In genomic region chr9:127129073-127129717, GRCh38 we compare ENCODE assay signal across 21 cellular contexts. TPM values are rescaled to one million over a fixed set of nuclear protein-coding genes. Genes with fewer than 3 reads are reported as not detected.
DNase-seq lines count a peak whose midpoint lies in the region; ATAC-seq and TF ChIP-seq lines count a peak whose summit lies in the region.
"Had no signal": no experiment of that assay in that cellular context is flagged by ENCODE, and none has a peak within 500 bp of the region (broad histone marks: within the 10 kb centered on the region; RNA-seq: fewer than 3 reads in every experiment).

No MANE protein-coding gene starts in this region.

- H3K4me1 Mint-ChIP-seq in T-cell (no peaks in the 10 kb centered on the region), mesothelial cell of epicardium (peaks cover 9% of the 10 kb centered on the region)
- H3K4me1 Mint-ChIP-seq: stimulated activated effector memory CD8-positive, alpha-beta T cell treated with anti-CD3 and anti-CD28 coated beads, Interleukin-12 subunit alpha, Interleukin-12 subunit beta, amount 100 ng/mL, for 72 hours had no signal

- DNase-seq in Right ventricle myocardium inferior (ENCODE audit: missing footprints): no peak
- DNase-seq in cardiac septum (ENCODE audit: low spot score): no peak
- peak; percentile 37 for DNase-seq in fibroblast of peridontal ligament (ENCODE audit: extremely low read depth)
- DNase-seq in psoas muscle: no peak
- no peak for DNase-seq in NCI-H1048 (lab: John Stamatoyannopoulos, UW)
- no peak for DNase-seq in T-cell
- DNase-seq in mesothelial cell of epicardium (ENCODE audit: low spot score in 2 of 2, unreplicated experiment in 2 of 2): no peak
- DNase-seq: activated CD4-positive, alpha-beta T cell treated with anti-CD3 and anti-CD28 coated beads for 48 hours; activated naive CD4-positive, alpha-beta T cell treated with anti-CD3 and anti-CD28 coated beads for 36 hours; CD4-positive, alpha-beta T cell; KBM-7; naive B cell; NCI-H1092 treated with DMSO at 0.1 percent for 48 hours; pancreas; SHP77 treated with DMSO at 0.1 percent for 48 hours; spleen; T-helper 9 cell had no signal

- POLR2A ChIA-PET in T-cell (lab: Charles Lee): no interaction called here

- intact Hi-C loops in Right ventricle myocardium inferior (cut with DNase I) (no loop called here), cardiac septum (cut with DNase I) (no loop called here), psoas muscle (cut with DNase I) (no loop called here)

- H3K27ac Mint-ChIP-seq in T-cell (no peak overlapping the region), mesothelial cell of epicardium (no peak overlapping the region)
- H3K27ac Mint-ChIP-seq: activated naive CD4-positive, alpha-beta T cell treated with anti-CD3 and anti-CD28 coated beads for 36 hours; CD4-positive, alpha-beta T cell; naive B cell; stimulated activated effector memory CD8-positive, alpha-beta T cell treated with anti-CD3 and anti-CD28 coated beads, Interleukin-12 subunit alpha, Interleukin-12 subunit beta, amount 100 ng/mL, for 72 hours had no signal

- no peaks in the 10 kb centered on the region for H3K36me3 ChIP-seq in psoas muscle (ENCODE audit: insufficient read depth in 1 of 2, low read depth in 1 of 2)
- H3K36me3 ChIP-seq: pancreas, spleen had no signal

- H3K9me3 ChIP-seq in psoas muscle: no peaks in the 10 kb centered on the region
- H3K9me3 ChIP-seq: pancreas, spleen had no signal

- CTCF ChIA-PET in T-cell (lab: Charles Lee): no interaction called here

- no peak overlapping the region for H3K4me3 Mint-ChIP-seq in T-cell
- no peak overlapping the region for H3K4me3 Mint-ChIP-seq in mesothelial cell of epicardium
- H3K4me3 Mint-ChIP-seq: activated naive CD4-positive, alpha-beta T cell treated with anti-CD3 and anti-CD28 coated beads for 36 hours; CD4-positive, alpha-beta T cell; naive B cell; stimulated activated effector memory CD8-positive, alpha-beta T cell treated with anti-CD3 and anti-CD28 coated beads, Interleukin-12 subunit alpha, Interleukin-12 subunit beta, amount 100 ng/mL, for 72 hours had no signal

- H3K27me3 Mint-ChIP-seq in T-cell: peaks cover 0 to 11% of the 10 kb centered on the region in 2 donors
- no peaks in the 10 kb centered on the region for H3K27me3 Mint-ChIP-seq in mesothelial cell of epicardium (ENCODE audit: low read depth)

- peaks cover 53% of the 10 kb centered on the region for H3K4me1 ChIP-seq in psoas muscle

- TF ChIP-seq CTCF in psoas muscle (IDR thresholded peaks at IDR 0.05) (no peak), mesothelial cell of epicardium (IDR thresholded peaks at IDR 0.05; ENCODE audit: unreplicated experiment) (no peak)

- H3K9me3 Mint-ChIP-seq in T-cell (no peaks in the 10 kb centered on the region), mesothelial cell of epicardium (no peaks in the 10 kb centered on the region)
- H3K9me3 Mint-ChIP-seq: activated naive CD4-positive, alpha-beta T cell treated with anti-CD3 and anti-CD28 coated beads for 36 hours; CD4-positive, alpha-beta T cell; naive B cell; stimulated activated effector memory CD8-positive, alpha-beta T cell treated with anti-CD3 and anti-CD28 coated beads, Interleukin-12 subunit alpha, Interleukin-12 subunit beta, amount 100 ng/mL, for 72 hours had no signal

- ATAC-seq in Right ventricle myocardium inferior: peak; percentile 59
- ATAC-seq in psoas muscle: no peak
- no peak for ATAC-seq in GM18867 (IDR thresholded peaks at IDR 0.05; ENCODE audit: unreplicated experiment)
- ATAC-seq in T-cell (replicated peaks in 1 of 4): no peak
- ATAC-seq: left colon had no signal

- no peaks in the 10 kb centered on the region for H3K27me3 ChIP-seq in psoas muscle (ENCODE audit: insufficient read depth in 3 of 3, low read length in 2 of 3)
- H3K27me3 ChIP-seq: pancreas, spleen had no signal

- no peak overlapping the region for H3K4me3 ChIP-seq in psoas muscle
- H3K4me3 ChIP-seq: pancreas, spleen had no signal

- peak overlapping the region; percentile 97 for H3K27ac ChIP-seq in psoas muscle
- H3K27ac ChIP-seq: HL-60, pancreas had no signal

- WGBS in psoas muscle, 3 donors: 66 to 81% (median 70%) methylated on average over 5 of the region's 5 CpGs

- H3K36me3 Mint-ChIP-seq in T-cell: peaks cover 1% of the 10 kb centered on the region
- H3K36me3 Mint-ChIP-seq in mesothelial cell of epicardium: no peaks in the 10 kb centered on the region
- H3K36me3 Mint-ChIP-seq: stimulated activated effector memory CD8-positive, alpha-beta T cell treated with anti-CD3 and anti-CD28 coated beads, Interleukin-12 subunit alpha, Interleukin-12 subunit beta, amount 100 ng/mL, for 72 hours had no signal

RNA-seq across cellular contexts. Expression of gene ANGPTL2, which starts 6.8 kb away (rescaled TPM):
- total RNA-seq in Right ventricle myocardium inferior: 37.1 TPM
- total RNA-seq in cardiac septum: 41.4 TPM
- total RNA-seq in psoas muscle: 100 to 1,000 TPM in 1 of 4 donors, 10 to 100 TPM in 3; 12.6 to 208 (median 19.0) TPM
- 10 to 100 TPM in 2 of 3 donors, 1 to 10 TPM in 1; 8.9 to 22.3 (median 11.2) TPM for polyA plus RNA-seq in psoas muscle
- under 1 TPM in 3 of 5 donors, not detected in 2; 0.10 to 0.82 (median 0.13) TPM for total RNA-seq in T-cell
- 15.5 to 16.6 TPM (median 16.6 TPM) in 3 replicates for total RNA-seq in mesothelial cell of epicardium
- total RNA-seq: activated naive CD4-positive, alpha-beta T cell treated with anti-CD3 and anti-CD28 coated beads for 36 hours; CD4-positive, alpha-beta T cell had no signal
